In the genomic region with DNA sequence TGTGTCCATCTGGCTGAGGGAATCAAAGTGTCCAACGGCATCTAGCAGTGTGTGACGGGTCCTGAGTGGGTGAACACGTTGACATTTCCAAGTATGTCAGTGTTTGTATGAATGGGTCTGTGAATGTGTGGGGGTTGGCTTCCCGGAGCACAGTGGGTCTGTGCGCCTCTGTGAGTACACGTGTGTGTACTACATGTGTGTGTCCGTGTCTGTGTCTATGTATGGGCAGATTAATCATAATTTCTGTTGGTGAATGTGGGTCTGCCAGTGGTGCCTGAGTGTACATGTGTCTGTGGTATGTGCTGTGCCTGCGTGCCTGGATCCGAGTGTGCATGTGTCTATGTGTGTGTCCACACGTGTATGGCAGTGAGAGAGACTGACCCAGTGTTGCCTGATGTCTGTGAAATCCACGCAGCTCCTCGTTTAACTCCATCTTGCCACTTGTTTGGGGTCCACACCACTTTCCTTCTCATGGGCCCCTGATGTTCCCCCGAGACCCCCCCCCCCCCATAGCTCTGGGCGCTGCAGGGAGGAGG, we compare ENCODE assay signal across 1 cellular context.
TF ChIP-seq lines count a peak whose summit lies in the region.

No MANE protein-coding gene starts in this region.

TF ChIP-seq in H1, 55 proteins besides CTCF, POLR2A, EP300 and RAD21:
- TF ChIP-seq POLR2AphosphoS5 (IDR thresholded peaks at IDR 0.05; ENCODE audit: low read depth, low read length) (0 out of 2 replicates have a peak, but pooled peaks have one; percentile 28), ASH2L (IDR thresholded peaks at IDR 0.05; ENCODE audit: low read length) (no peak)
